20 cellular contexts compared by ENCODE assay signal in the genomic region with DNA sequence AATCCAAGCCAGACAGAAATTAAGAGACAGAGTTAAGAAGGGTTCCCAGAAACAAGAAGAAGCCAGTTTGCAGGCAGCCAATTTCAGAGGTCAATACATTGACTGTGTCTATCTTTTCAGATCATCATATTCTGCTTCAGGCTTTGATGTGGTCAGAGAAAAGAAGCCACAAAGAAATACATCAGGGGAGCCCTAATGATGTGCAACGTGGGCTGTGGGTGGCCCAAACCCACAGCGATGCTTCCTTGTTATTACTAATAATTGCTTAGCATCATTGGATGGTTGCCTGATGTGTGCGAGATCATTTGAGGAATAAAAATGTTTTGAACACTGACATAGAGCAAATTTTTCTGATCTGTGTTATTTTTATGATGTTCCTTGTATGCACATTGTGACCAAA.
"Had no signal": no experiment of that assay in that cellular context is flagged by ENCODE, and none has a peak within 500 bp of the region (broad histone marks: within the 10 kb centered on the region; RNA-seq: fewer than 3 reads in every experiment).

No MANE protein-coding gene starts in this region.

- H3K79me2 ChIP-seq: hepatocyte had no signal

- H3K9me3 ChIP-seq: left ventricle myocardium inferior, lower lobe of right lung, pancreas, suprapubic skin, thyroid gland had no signal

- DNase-seq: dorsolateral prefrontal cortex; effector CD8-positive, alpha-beta T cell; foreskin melanocyte; head of caudate nucleus; kidney; left cardiac atrium; left ventricle myocardium inferior; lower lobe of right lung; natural killer cell; pancreas; right cardiac atrium; stimulated activated CD4-positive, alpha-beta T cell treated with anti-CD3 and anti-CD28 coated beads, Interleukin-2, amount 100 ng/mL, for 48 hours; stimulated activated CD8-positive, alpha-beta memory T cell treated with anti-CD3 and anti-CD28 coated beads, Interleukin-4, amount 100 ng/mL, for 48 hours; stimulated activated naive CD8-positive, alpha-beta T cell treated with anti-CD3 and anti-CD28 coated beads, Interleukin-15, Interleukin-2, amounts not matched to agents 100 U/mL and 50 U/mL, for 24 hours; thyroid gland had no signal

- ATAC-seq: left cardiac atrium; lower lobe of right lung; natural killer cell; pancreas; right cardiac atrium; stimulated activated effector memory CD8-positive, alpha-beta T cell treated with anti-CD3 and anti-CD28 coated beads, Interleukin-12 subunit alpha, Interleukin-12 subunit beta, amount 100 ng/mL, for 72 hours; stimulated activated naive CD8-positive, alpha-beta T cell treated with anti-CD3 and anti-CD28 coated beads, Interleukin-15, Interleukin-2, amounts not matched to agents 100 U/mL and 50 U/mL, for 24 hours had no signal

- H3K27me3 ChIP-seq: hepatocyte, pancreas, suprapubic skin, thyroid gland had no signal

- H3K4me1 ChIP-seq: left ventricle myocardium inferior, lower lobe of right lung, pancreas, suprapubic skin, thyroid gland had no signal

- H3K36me3 ChIP-seq: left ventricle myocardium inferior, lower lobe of right lung, pancreas, suprapubic skin, thyroid gland had no signal

- H3K4me3 ChIP-seq: dorsolateral prefrontal cortex, hepatocyte, left ventricle myocardium inferior, lower lobe of right lung, pancreas, smooth muscle cell, suprapubic skin, thyroid gland had no signal

- H2AFZ ChIP-seq: hepatocyte had no signal

- H3K4me2 ChIP-seq: hepatocyte, smooth muscle cell had no signal

- FAIRE-seq: kidney, pancreas, urothelium cell line had no signal

- H3K27ac ChIP-seq: dorsolateral prefrontal cortex, hepatocyte, left ventricle myocardium inferior, lower lobe of right lung, pancreas, suprapubic skin, thyroid gland had no signal
